In genomic region chr4:114423582-114423981, GRCh38 we compare ENCODE assay signal across 12 cellular contexts.
A peak's percentile ranks its signal among the peaks of the same experiment; 100 is the strongest.
DNase-seq lines count a peak whose midpoint lies in the region; ATAC-seq and TF ChIP-seq lines count a peak whose summit lies in the region.
"Had no signal": no experiment of that assay in that cellular context is flagged by ENCODE, and none has a peak within 500 bp of the region (broad histone marks: within the 10 kb centered on the region; RNA-seq: fewer than 3 reads in every experiment).

No MANE protein-coding gene starts in this region.

- in situ Hi-C loops in GM13976 (cut with MboI; ENCODE audit: low sequenced_read_pairs, unreplicated experiment): no loop called here

- DNase-seq in GM13976 (ENCODE audit: low spot score): peak; percentile 26
- DNase-seq in effector CD4-positive, alpha-beta T cell: no peak
- DNase-seq in NCI-H1092 (lab: John Stamatoyannopoulos, UW): no peak
- DNase-seq in left colon: no peak
- DNase-seq: activated effector memory CD4-positive, alpha-beta T cell treated with Interleukin-2 at 50 U/mL for 16 hours; NCI-H1930; uterus had no signal

- ATAC-seq in GM19395 (IDR thresholded peaks at IDR 0.05; ENCODE audit: unreplicated experiment): peak; percentile 97
- ATAC-seq in HG02759 (IDR thresholded peaks at IDR 0.05; ENCODE audit: unreplicated experiment): peak; percentile 92
- peak; percentile 97 for ATAC-seq in HG03354 (IDR thresholded peaks at IDR 0.05; ENCODE audit: poor library complexity, severe bottlenecking, unreplicated experiment)
- ATAC-seq in left colon: no peak
- ATAC-seq in GM21447 (IDR thresholded peaks at IDR 0.05; ENCODE audit: unreplicated experiment): no peak
- ATAC-seq: activated CD4-positive, CD25-positive, alpha-beta regulatory T cell treated with anti-CD3 and anti-CD28 coated beads, Interleukin-2, amount 50 U/mL, for 24 hours had no signal

- TF ChIP-seq CTCF in GM13976 (IDR thresholded peaks at IDR 0.05; ENCODE audit: borderline replicate concordance, control extremely low read depth, extremely low read depth, insufficient read depth, missing control alignments): no peak

- intact Hi-C loops in left colon (cut with DNase I, micrococcal nuclease): no loop called here

Comparison
In these comparisons a context has a peak if more than half of its experiments do, and no peak if none do; other contexts are left out.
1. ATAC-seq: peak in GM19395 (single experiment), HG02759 (single experiment) and HG03354 (single experiment); none in left colon (single experiment) and GM21447 (single experiment).